In genomic region chr3:197598404-197598980, GRCh38 we compare ENCODE assay signal across 1 cellular context.
TF ChIP-seq lines count a peak whose summit lies in the region.

No MANE protein-coding gene starts in this region.

TF ChIP-seq in H1, 55 proteins besides CTCF, POLR2A, EP300 and RAD21:
- TF ChIP-seq E2F6 (IDR thresholded peaks at IDR 0.05) (no peak), SIN3A (conservative IDR thresholded peaks at IDR 0.05 in 1 of 2, IDR thresholded peaks at IDR 0.05 in 1 of 2; ENCODE audit: low read depth in 1 of 2, low read length in 2 of 2) (no peak)
